Comparison of ENCODE assay signal across 20 cellular contexts in the genomic region with DNA sequence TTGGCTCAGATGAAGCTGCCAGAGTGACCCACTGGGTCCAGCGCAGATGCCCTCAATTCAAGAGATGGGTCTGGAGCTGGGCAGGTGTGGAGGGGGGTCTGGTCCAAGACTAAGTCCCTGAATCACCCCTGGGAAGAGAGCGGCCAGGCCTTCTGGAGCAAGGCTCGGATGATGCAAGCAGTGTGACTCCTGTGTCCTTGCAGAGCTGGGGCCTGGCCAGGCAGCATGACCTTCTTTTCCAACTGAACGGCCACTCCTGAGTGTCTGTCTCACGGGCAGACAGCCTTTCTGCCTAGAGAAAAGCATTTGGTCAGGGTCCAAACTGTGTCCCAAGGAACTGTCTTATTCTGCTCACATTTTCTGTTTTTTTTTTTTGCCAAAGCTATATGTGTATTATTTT. TPM values are rescaled to one million over a fixed set of nuclear protein-coding genes. Genes with fewer than 3 reads are reported as not detected.
DNase-seq lines count a peak whose midpoint lies in the region; ATAC-seq and TF ChIP-seq lines count a peak whose summit lies in the region.
"Had no signal": no experiment of that assay in that cellular context is flagged by ENCODE, and none has a peak within 500 bp of the region (broad histone marks: within the 10 kb centered on the region; RNA-seq: fewer than 3 reads in every experiment).

No MANE protein-coding gene starts in this region.

- 39 to 42% methylated on average over 5 of the region's 5 CpGs for WGBS in GM23248 (ENCODE audit: low coverage in 1 of 2, low lambda C conversion rate in 2 of 2, missing lambda C conversion rate in 2 of 2), 2 experiments

- H3K27ac ChIP-seq in GM23248 = no peak overlapping the region
- peak overlapping the region; percentile 95 for H3K27ac ChIP-seq in skeletal muscle tissue (ENCODE audit: low read depth, low read length)
- H3K27ac ChIP-seq: foreskin keratinocyte, KMS-11, neural progenitor cell, tibial artery had no signal

- POLR2A ChIA-PET in WTC11 (lab: Charles Lee) = no interaction called here

- no peak overlapping the region for H3K4me3 Mint-ChIP-seq in WTC11
- H3K4me3 Mint-ChIP-seq: activated CD4-positive, alpha-beta memory T cell treated with anti-CD3 and anti-CD28 coated beads for 36 hours; neural progenitor cell had no signal

- H3K36me3 ChIP-seq in GM23248 (ENCODE audit: low read depth) (no peaks in the 10 kb centered on the region), skeletal muscle tissue (ENCODE audit: control insufficient read depth in 3 of 3, insufficient read depth in 3 of 3, low read length in 3 of 3) (no peaks in the 10 kb centered on the region)
- H3K36me3 ChIP-seq: neural progenitor cell, tibial artery had no signal

- H3K27me3 Mint-ChIP-seq in WTC11 (ENCODE audit: low read depth) = peaks cover 2% of the 10 kb centered on the region; the same call in 1 of the 2 replicates
- H3K27me3 Mint-ChIP-seq: activated CD4-positive, alpha-beta memory T cell treated with anti-CD3 and anti-CD28 coated beads for 36 hours had no signal

- H3K79me2 ChIP-seq in GM23248 (ENCODE audit: insufficient read depth) = no peaks in the 10 kb centered on the region

- no peaks in the 10 kb centered on the region for H3K9me3 ChIP-seq in GM23248 (ENCODE audit: low read depth)
- H3K9me3 ChIP-seq in skeletal muscle tissue (ENCODE audit: control insufficient read depth in 3 of 3, low read length in 3 of 3) = no peaks in the 10 kb centered on the region
- H3K9me3 ChIP-seq: tibial artery had no signal

- H3K9me2 ChIP-seq in GM23248 (ENCODE audit: insufficient read depth) = no peaks in the 10 kb centered on the region

- no peak overlapping the region for H3K27ac Mint-ChIP-seq in WTC11
- H3K27ac Mint-ChIP-seq: activated CD4-positive, alpha-beta memory T cell treated with anti-CD3 and anti-CD28 coated beads for 36 hours; neural progenitor cell had no signal

- H3F3A ChIP-seq in GM23248 (ENCODE audit: insufficient read depth) = no peaks in the 10 kb centered on the region

- no peaks in the 10 kb centered on the region for H4K20me1 ChIP-seq in GM23248 (ENCODE audit: insufficient read depth)

- H3K4me1 ChIP-seq in GM23248 (ENCODE audit: insufficient read depth) = peaks cover 5% of the 10 kb centered on the region; the same call in 1 of the 2 replicates
- peaks cover 20 to 38% (median 23%) of the 10 kb centered on the region in 3 donors for H3K4me1 ChIP-seq in skeletal muscle tissue (ENCODE audit: control insufficient read depth in 3 of 3, insufficient read depth in 3 of 3, low read length in 3 of 3)
- H3K4me1 ChIP-seq: foreskin keratinocyte, neural progenitor cell, tibial artery had no signal

- H3K36me3 Mint-ChIP-seq in WTC11 = no peaks in the 10 kb centered on the region
- H3K36me3 Mint-ChIP-seq: activated CD4-positive, alpha-beta memory T cell treated with anti-CD3 and anti-CD28 coated beads for 36 hours; neural progenitor cell had no signal

- no peak overlapping the region for H2AFZ ChIP-seq in GM23248
- H2AFZ ChIP-seq: neural progenitor cell had no signal

- intact Hi-C loops in left cardiac atrium (cut with DNase I) = no loop called here

- in situ Hi-C loops in GM23248 (cut with MboI) = no loop called here

- DNase-seq in GM23248 (peak; percentile 24), WTC11 (ENCODE audit: low spot score) (no peak), left cardiac atrium (peak; percentile 75), NCI-H82 (lab: John Stamatoyannopoulos, UW) (no peak), NCI-H82 treated with DMSO at 0.1 percent for 48 hours (lab: John Stamatoyannopoulos, UW; ENCODE audit: unreplicated experiment) (no peak)
- DNase-seq: activated CD4-positive, alpha-beta memory T cell treated with anti-CD3 and anti-CD28 coated beads for 36 hours; activated T-cell treated with anti-CD3 and anti-CD28 coated beads, Interleukin-2, amount 50 U/mL, for 48 hours; central memory CD4-positive, alpha-beta T cell; DMS153; foreskin keratinocyte; GOT3; NCI-H2171 treated with DMSO at 0.1 percent for 48 hours; NK-92 treated with Interleukin-12 subunit alpha and Interleukin-12 subunit beta, amount 100 ng/mL, for 24 hours; tibial artery had no signal

- H3K4me2 ChIP-seq in GM23248 (ENCODE audit: unreplicated experiment) = no peak overlapping the region
- H3K4me2 ChIP-seq: KMS-11, neural progenitor cell had no signal

- no peaks in the 10 kb centered on the region for H3K27me3 ChIP-seq in GM23248 (replicated peaks; ENCODE audit: insufficient read depth)
- no peaks in the 10 kb centered on the region for H3K27me3 ChIP-seq in skeletal muscle tissue (ENCODE audit: control insufficient read depth in 3 of 3, insufficient read depth in 3 of 3, low read length in 3 of 3)
- H3K27me3 ChIP-seq: neural progenitor cell, tibial artery had no signal

- CTCF ChIA-PET in WTC11 (lab: Charles Lee) = interaction anchor here (0.8 to 2.7 kb wide), 5 partner anchors 8 to 47 kb away, joined by 3 to 17 read pairs (median 4); no protein-coding TSS in a partner anchor

- H3K9ac ChIP-seq in GM23248 (no peak overlapping the region), skeletal muscle tissue (ENCODE audit: low read depth in 1 of 3, low read length in 3 of 3) (peak overlapping the region; percentile 47 to 82 (median 65))
- H3K9ac ChIP-seq: KMS-11, neural progenitor cell had no signal

- ATAC-seq in WTC11 = no peak
- ATAC-seq in left cardiac atrium = peak; percentile 87 to 90
- no peak for ATAC-seq in GM19324 (IDR thresholded peaks at IDR 0.05; ENCODE audit: low FRiP score, unreplicated experiment)
- no peak for ATAC-seq in HG02852 (IDR thresholded peaks at IDR 0.05; ENCODE audit: unreplicated experiment)
- ATAC-seq: foreskin keratinocyte had no signal

- H3K4me3 ChIP-seq in GM23248 (no peak overlapping the region), skeletal muscle tissue (ENCODE audit: low read length in 3 of 3) (peak overlapping the region in 1 of 3 donors; percentile 61)
- H3K4me3 ChIP-seq: neural progenitor cell, tibial artery had no signal

- no peaks in the 10 kb centered on the region for H3K4me1 Mint-ChIP-seq in WTC11

- TF ChIP-seq CTCF in WTC11 (IDR thresholded peaks at IDR 0.05) = no peak

- H3K9me3 Mint-ChIP-seq in WTC11 = no peaks in the 10 kb centered on the region
- H3K9me3 Mint-ChIP-seq: activated CD4-positive, alpha-beta memory T cell treated with anti-CD3 and anti-CD28 coated beads for 36 hours; neural progenitor cell had no signal

TF ChIP-seq in WTC11, 78 proteins besides CTCF, POLR2A, EP300 and RAD21:
- TF ChIP-seq GABPB1 (CRISPR knock-in tag; IDR thresholded peaks at IDR 0.05) (0 out of 2 replicates have a peak, but pooled peaks have one; percentile 24), ZBTB21 (CRISPR knock-in tag; IDR thresholded peaks at IDR 0.05; ENCODE audit: borderline replicate concordance) (no peak)
- TF ChIP-seq, protein P1, sequence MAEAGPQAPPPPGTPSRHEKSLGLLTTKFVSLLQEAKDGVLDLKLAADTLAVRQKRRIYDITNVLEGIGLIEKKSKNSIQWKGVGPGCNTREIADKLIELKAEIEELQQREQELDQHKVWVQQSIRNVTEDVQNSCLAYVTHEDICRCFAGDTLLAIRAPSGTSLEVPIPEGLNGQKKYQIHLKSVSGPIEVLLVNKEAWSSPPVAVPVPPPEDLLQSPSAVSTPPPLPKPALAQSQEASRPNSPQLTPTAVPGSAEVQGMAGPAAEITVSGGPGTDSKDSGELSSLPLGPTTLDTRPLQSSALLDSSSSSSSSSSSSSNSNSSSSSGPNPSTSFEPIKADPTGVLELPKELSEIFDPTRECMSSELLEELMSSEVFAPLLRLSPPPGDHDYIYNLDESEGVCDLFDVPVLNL (CRISPR knock-in tag; IDR thresholded peaks at IDR 0.05; ENCODE audit: borderline replicate concordance, low read depth) = no peak
- TF ChIP-seq, protein P2, sequence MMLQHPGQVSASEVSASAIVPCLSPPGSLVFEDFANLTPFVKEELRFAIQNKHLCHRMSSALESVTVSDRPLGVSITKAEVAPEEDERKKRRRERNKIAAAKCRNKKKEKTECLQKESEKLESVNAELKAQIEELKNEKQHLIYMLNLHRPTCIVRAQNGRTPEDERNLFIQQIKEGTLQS (CRISPR knock-in tag; conservative IDR thresholded peaks at IDR 0.05) = no peak

RNA-seq across cellular contexts. Expression of a gene that starts 42.6 kb away (rescaled TPM):
- 4.8 and 5.2 TPM in 2 replicates for total RNA-seq in GM23248 (2014; rRNA removed; shearing (Covaris generic))
- polyA plus RNA-seq in GM23248 (2016; fragmentation: Nextera tagmentation; extraction: Ambion mirVana) = 7.8 and 8.6 TPM in 2 replicates
- total RNA-seq in WTC11 (2021) (0.23 to 0.44 TPM (median 0.34 TPM) in 3 replicates), left cardiac atrium (1 to 10 TPM in 1 of 2 donors, under 1 TPM in 1; 0.63 to 1.6 TPM), skeletal muscle tissue (71.0 TPM)
- total RNA-seq: activated CD4-positive, alpha-beta memory T cell treated with anti-CD3 and anti-CD28 coated beads for 36 hours; lung microvascular endothelial cell had no signal

Comparison
In these comparisons a context has a peak if more than half of its experiments do, and no peak if none do; other contexts are left out.
1. DNase-seq: peak in GM23248 (single experiment) and left cardiac atrium (single experiment); none in WTC11 (single experiment), NCI-H82 (single experiment) and NCI-H82 treated with DMSO at 0.1 percent for 48 hours (single experiment).
2. ATAC-seq: peak in left cardiac atrium (2 of 2); none in WTC11 (single experiment), GM19324 (single experiment) and HG02852 (single experiment).
3. RNA of a gene that starts 42.6 kb away (total RNA-seq): 71.0 TPM in skeletal muscle tissue (single experiment); 4.8 to 5.2 TPM in GM23248, 0.63 to 1.6 TPM in left cardiac atrium and 0.23 to 0.44 TPM in WTC11; every median in the first group is over 10 times any median in the second.